Comparison of ENCODE assay signal across 1 cellular context in genomic region chr3:33277193-33277882, GRCh38.
TF ChIP-seq lines count a peak whose summit lies in the region.

A gene with protein sequence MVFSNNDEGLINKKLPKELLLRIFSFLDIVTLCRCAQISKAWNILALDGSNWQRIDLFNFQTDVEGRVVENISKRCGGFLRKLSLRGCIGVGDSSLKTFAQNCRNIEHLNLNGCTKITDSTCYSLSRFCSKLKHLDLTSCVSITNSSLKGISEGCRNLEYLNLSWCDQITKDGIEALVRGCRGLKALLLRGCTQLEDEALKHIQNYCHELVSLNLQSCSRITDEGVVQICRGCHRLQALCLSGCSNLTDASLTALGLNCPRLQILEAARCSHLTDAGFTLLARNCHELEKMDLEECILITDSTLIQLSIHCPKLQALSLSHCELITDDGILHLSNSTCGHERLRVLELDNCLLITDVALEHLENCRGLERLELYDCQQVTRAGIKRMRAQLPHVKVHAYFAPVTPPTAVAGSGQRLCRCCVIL (plus strand): TSS chr3:33277442. CDS start chr3:33277513, 71 bp downstream.

TF ChIP-seq in WTC11, 78 proteins besides CTCF, POLR2A, EP300 and RAD21 (continued from another document):
- TF ChIP-seq USF1 (CRISPR knock-in tag; IDR thresholded peaks at IDR 0.05), result peak; percentile 97
- TF ChIP-seq ZMAT4 (CRISPR knock-in tag; IDR thresholded peaks at IDR 0.05), result no peak
- TF ChIP-seq OVOL2 (CRISPR knock-in tag; IDR thresholded peaks at IDR 0.05; ENCODE audit: borderline replicate concordance), result no peak
- peak; percentile 65 for TF ChIP-seq NFYB (CRISPR knock-in tag; conservative IDR thresholded peaks at IDR 0.05; ENCODE audit: low read depth)
- TF ChIP-seq SMAD3 (CRISPR knock-in tag; IDR thresholded peaks at IDR 0.05; ENCODE audit: borderline replicate concordance), result no peak
- TF ChIP-seq, protein P1, sequence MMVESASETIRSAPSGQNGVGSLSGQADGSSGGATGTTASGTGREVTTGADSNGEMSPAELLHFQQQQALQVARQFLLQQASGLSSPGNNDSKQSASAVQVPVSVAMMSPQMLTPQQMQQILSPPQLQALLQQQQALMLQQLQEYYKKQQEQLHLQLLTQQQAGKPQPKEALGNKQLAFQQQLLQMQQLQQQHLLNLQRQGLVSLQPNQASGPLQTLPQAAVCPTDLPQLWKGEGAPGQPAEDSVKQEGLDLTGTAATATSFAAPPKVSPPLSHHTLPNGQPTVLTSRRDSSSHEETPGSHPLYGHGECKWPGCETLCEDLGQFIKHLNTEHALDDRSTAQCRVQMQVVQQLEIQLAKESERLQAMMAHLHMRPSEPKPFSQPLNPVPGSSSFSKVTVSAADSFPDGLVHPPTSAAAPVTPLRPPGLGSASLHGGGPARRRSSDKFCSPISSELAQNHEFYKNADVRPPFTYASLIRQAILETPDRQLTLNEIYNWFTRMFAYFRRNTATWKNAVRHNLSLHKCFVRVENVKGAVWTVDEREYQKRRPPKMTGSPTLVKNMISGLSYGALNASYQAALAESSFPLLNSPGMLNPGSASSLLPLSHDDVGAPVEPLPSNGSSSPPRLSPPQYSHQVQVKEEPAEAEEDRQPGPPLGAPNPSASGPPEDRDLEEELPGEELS (CRISPR knock-in tag; IDR thresholded peaks at IDR 0.05), result no peak
- TF ChIP-seq FOXP1 (CRISPR knock-in tag; IDR thresholded peaks at IDR 0.05; ENCODE audit: borderline replicate concordance), result peak; percentile 53; the same call in 1 of the 2 replicates
- TF ChIP-seq ZBTB21 (CRISPR knock-in tag; IDR thresholded peaks at IDR 0.05; ENCODE audit: borderline replicate concordance), result 0 out of 2 replicates have a peak, but pooled peaks have one; percentile 47
- no peak for TF ChIP-seq ZNF121 (CRISPR knock-in tag; IDR thresholded peaks at IDR 0.05)
- TF ChIP-seq TP53 (CRISPR knock-in tag; IDR thresholded peaks at IDR 0.05), result no peak
- TF ChIP-seq PREB (CRISPR knock-in tag; IDR thresholded peaks at IDR 0.05; ENCODE audit: borderline replicate concordance), result no peak
- TF ChIP-seq, protein P2, sequence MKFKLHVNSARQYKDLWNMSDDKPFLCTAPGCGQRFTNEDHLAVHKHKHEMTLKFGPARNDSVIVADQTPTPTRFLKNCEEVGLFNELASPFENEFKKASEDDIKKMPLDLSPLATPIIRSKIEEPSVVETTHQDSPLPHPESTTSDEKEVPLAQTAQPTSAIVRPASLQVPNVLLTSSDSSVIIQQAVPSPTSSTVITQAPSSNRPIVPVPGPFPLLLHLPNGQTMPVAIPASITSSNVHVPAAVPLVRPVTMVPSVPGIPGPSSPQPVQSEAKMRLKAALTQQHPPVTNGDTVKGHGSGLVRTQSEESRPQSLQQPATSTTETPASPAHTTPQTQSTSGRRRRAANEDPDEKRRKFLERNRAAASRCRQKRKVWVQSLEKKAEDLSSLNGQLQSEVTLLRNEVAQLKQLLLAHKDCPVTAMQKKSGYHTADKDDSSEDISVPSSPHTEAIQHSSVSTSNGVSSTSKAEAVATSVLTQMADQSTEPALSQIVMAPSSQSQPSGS (CRISPR knock-in tag; IDR thresholded peaks at IDR 0.05; ENCODE audit: borderline replicate concordance, low read depth), result no peak
